Comparison of ENCODE assay signal across 7 cellular contexts in genomic region chrX:104075778-104076445, GRCh38. TPM values are rescaled to one million over a fixed set of nuclear protein-coding genes. Genes with fewer than 3 reads are reported as not detected.
A peak's percentile ranks its signal among the peaks of the same experiment; 100 is the strongest.
DNase-seq lines count a peak whose midpoint lies in the region; ATAC-seq, FAIRE-seq and TF ChIP-seq lines count a peak whose summit lies in the region.
"Not testable (repeated sequence)": the region's sequence is repeated elsewhere in the genome, so short reads cannot be mapped to it uniquely, and the experiment has no call there.

Gene TMSB15C (minus strand): TSS chrX:104076236.

- intact Hi-C loops in natural killer cell (cut with micrococcal nuclease): not testable (repeated sequence)

- H3K36me3 Mint-ChIP-seq in T-helper 17 cell (ENCODE audit: low read depth); natural killer cell: not testable (repeated sequence)

- TF ChIP-seq CTCF in natural killer cell (IDR thresholded peaks at IDR 0.05): not testable (repeated sequence)

- H3K4me3 Mint-ChIP-seq in T-helper 17 cell, natural killer cell: not testable (repeated sequence)

- not testable (repeated sequence) for H3K27me3 Mint-ChIP-seq in T-helper 17 cell; natural killer cell (ENCODE audit: low read depth in 2 of 2)

- not testable (repeated sequence) for DNase-seq in T-helper 17 cell; frontal cortex (ENCODE audit: low spot score in 2 of 2); natural killer cell

- peak; percentile 96 for ATAC-seq in GM18907 (IDR thresholded peaks at IDR 0.05; ENCODE audit: unreplicated experiment)
- ATAC-seq in GM21447 (IDR thresholded peaks at IDR 0.05; ENCODE audit: unreplicated experiment): peak; percentile 97
- ATAC-seq in HG02840 (IDR thresholded peaks at IDR 0.05; ENCODE audit: low FRiP score, unreplicated experiment): peak; percentile 88
- ATAC-seq in HG03196 (IDR thresholded peaks at IDR 0.05; ENCODE audit: unreplicated experiment): peak; percentile 98
- ATAC-seq in T-helper 17 cell: peak; percentile 99
- peak; percentile 89 to 98 (median 98) for ATAC-seq in natural killer cell

- not testable (repeated sequence) for H3K27ac Mint-ChIP-seq in T-helper 17 cell, natural killer cell

- not testable (repeated sequence) for FAIRE-seq in frontal cortex (lab: Jason Lieb, UNC)

- not testable (repeated sequence) for H3K9me3 ChIP-seq in T-helper 17 cell (ENCODE audit: control insufficient read depth, low read length, poor library complexity, severe bottlenecking)

- H3K4me1 Mint-ChIP-seq in T-helper 17 cell, natural killer cell: not testable (repeated sequence)

- not testable (repeated sequence) for H3K9me3 Mint-ChIP-seq in natural killer cell

RNA-seq across cellular contexts. Expression of gene TMSB15C, which starts in this region (rescaled TPM):
- total RNA-seq in T-helper 17 cell: 1 to 10 TPM; 1.6 to 3.1 TPM
- total RNA-seq in frontal cortex: 43.2 TPM
- total RNA-seq in natural killer cell: 1 to 10 TPM; 2.0 to 4.1 (median 2.5) TPM
